8 cellular contexts compared by ENCODE assay signal in genomic region chrX:14032383-14032782, GRCh38. TPM values are rescaled to one million over a fixed set of nuclear protein-coding genes. Genes with fewer than 3 reads are reported as not detected.
A peak's percentile ranks its signal among the peaks of the same experiment; 100 is the strongest.
DNase-seq lines count a peak whose midpoint lies in the region; ATAC-seq, FAIRE-seq and TF ChIP-seq lines count a peak whose summit lies in the region.

No MANE protein-coding gene starts in this region.

- H3K4me1 ChIP-seq in Peyer's patch (no peaks in the 10 kb centered on the region), foreskin keratinocyte (peaks cover 9% of the 10 kb centered on the region)

- TF ChIP-seq CTCF in Peyer's patch (IDR thresholded peaks at IDR 0.05) (peak; percentile 69 to 92 (median 80)), foreskin keratinocyte (conservative IDR thresholded peaks at IDR 0.05) (peak; percentile 75)

- no peaks in the 10 kb centered on the region for H3K27me3 ChIP-seq in Peyer's patch
- H3K27me3 ChIP-seq in foreskin keratinocyte: no peaks in the 10 kb centered on the region

- H3K36me3 ChIP-seq in Peyer's patch: no peaks in the 10 kb centered on the region

- no peak overlapping the region for H3K27ac ChIP-seq in Peyer's patch
- no peak overlapping the region for H3K27ac ChIP-seq in foreskin keratinocyte

- DNase-seq in CD1c-positive myeloid dendritic cell (ENCODE audit: extremely low spot score): peak; percentile 62
- DNase-seq in HTR-8/SVneo (ENCODE audit: insufficient read length, low spot score): peak; percentile 43
- peak in 2 of 3 donors; percentile 62 to 78 for DNase-seq in Peyer's patch
- DNase-seq in activated effector memory CD4-positive, alpha-beta T cell treated with Interleukin-2 at 50 U/mL for 16 hours: peak; percentile 15
- no peak for DNase-seq in foreskin keratinocyte
- peak; percentile 70 for DNase-seq in retina
- DNase-seq in GM19240 (ENCODE audit: insufficient read length, low spot score): no peak

- no peaks in the 10 kb centered on the region for H3K9me3 ChIP-seq in Peyer's patch

- no peak for FAIRE-seq in HTR-8/SVneo (lab: Jason Lieb, UNC)

- ATAC-seq in foreskin keratinocyte: no peak
- ATAC-seq in GM21367 (IDR thresholded peaks at IDR 0.05; ENCODE audit: unreplicated experiment): no peak

- H3K4me3 ChIP-seq in Peyer's patch: no peak overlapping the region

- no peak for TF ChIP-seq POLR2A in Peyer's patch (IDR thresholded peaks at IDR 0.05)

RNA-seq across cellular contexts. Expression of gene GEMIN8, which starts 2.7 kb away (rescaled TPM):
- 10 to 100 TPM; 10.7 to 47.9 (median 17.3) TPM for total RNA-seq in Peyer's patch
- 10.1 and 11.0 TPM in 2 replicates for total RNA-seq in foreskin keratinocyte
- polyA plus RNA-seq in foreskin keratinocyte: 15.2 and 15.6 TPM in 2 replicates

Comparison
In these comparisons a context has a peak if more than half of its experiments do, and no peak if none do; other contexts are left out.
1. DNase-seq: peak in CD1c-positive myeloid dendritic cell (single experiment), HTR-8/SVneo (single experiment), Peyer's patch (2 of 3), activated effector memory CD4-positive, alpha-beta T cell treated with Interleukin-2 at 50 U/mL for 16 hours (single experiment) and retina (single experiment); none in foreskin keratinocyte (0 of 2) and GM19240 (single experiment).